Comparison of ENCODE assay signal across 21 cellular contexts in genomic region chr6:14647311-14647710, GRCh38.
"Had no signal": no experiment of that assay in that cellular context is flagged by ENCODE, and none has a peak within 500 bp of the region (broad histone marks: within the 10 kb centered on the region; RNA-seq: fewer than 3 reads in every experiment).

No MANE protein-coding gene starts in this region.

- H3K27ac ChIP-seq: heart left ventricle, hepatocyte, parathyroid adenoma, skin epidermis, thyroid gland, upper lobe of left lung, uterus had no signal

- H3K4me3 ChIP-seq: heart left ventricle, hepatocyte, lung, mucosa of descending colon, skin epidermis, thyroid gland, upper lobe of left lung, uterus had no signal

- ATAC-seq: effector memory CD8-positive, alpha-beta T cell; left colon; mucosa of descending colon; natural killer cell treated with Interleukin-12 subunit alpha and Interleukin-12 subunit beta and Interleukin-15 and Interleukin-18, amount 100 ng/mL, for 72 hours; stimulated activated naive B cell treated with anti-CD40 and anti-IgM and Interleukin-4, amounts not matched to agents 10 μg/mL and 1 μg/mL and 100 μg/mL, for 72 hours had no signal

- DNase-seq: caudate nucleus; cerebellar nuclear complex; cortex of kidney; effector memory CD8-positive, alpha-beta T cell; erythroblast; heart left ventricle; left colon; mesenchymal stem cell; mucosa of descending colon; naive B cell; stimulated activated CD4-positive, alpha-beta T cell treated with anti-CD3 and anti-CD28 coated beads, Interleukin-15, amount 100 ng/mL, for 24 hours; stimulated activated CD4-positive, alpha-beta T cell treated with anti-CD3 and anti-CD28 coated beads, Interleukin-2, amount 100 ng/mL, for 48 hours; stimulated activated naive B cell treated with anti-CD40 and anti-IgM and Interleukin-4, amounts not matched to agents 10 μg/mL and 1 μg/mL and 100 μg/mL, for 72 hours; upper lobe of left lung; uterus had no signal

- H3K9me3 ChIP-seq: heart left ventricle, mucosa of descending colon, thyroid gland, upper lobe of left lung, uterus had no signal

- H3K36me3 ChIP-seq: heart left ventricle, thyroid gland, upper lobe of left lung, uterus had no signal

- H3K27me3 ChIP-seq: heart left ventricle, hepatocyte, thyroid gland, upper lobe of left lung, uterus had no signal

- H3K4me1 ChIP-seq: heart left ventricle, upper lobe of left lung, uterus had no signal
